1 cellular context compared by ENCODE assay signal in genomic region chr20:31484001-31484400, GRCh38.
TF ChIP-seq lines count a peak whose summit lies in the region.

No MANE protein-coding gene starts in this region.

TF ChIP-seq in K562, 482 proteins besides CTCF, POLR2A, EP300 and RAD21 (continued from another document):
- TF ChIP-seq KDM4B (IDR thresholded peaks at IDR 0.05; ENCODE audit: borderline replicate concordance in 2 of 2, low read depth in 1 of 2) (no peak), GTF2F1 (IDR thresholded peaks at IDR 0.05; ENCODE audit: low read depth, low read length) (no peak), EZH2 (IDR thresholded peaks at IDR 0.05; ENCODE audit: borderline replicate concordance, low read depth, low read length) (no peak), ZNF780A (CRISPR knock-in tag; IDR thresholded peaks at IDR 0.05) (no peak), GABPA (tag; conservative IDR thresholded peaks at IDR 0.05; ENCODE audit: low read depth) (no peak), POU5F1 (IDR thresholded peaks at IDR 0.05; ENCODE audit: borderline replicate concordance, low read depth, low read length, partially characterized antibody) (no peak)
